ENCODE assay signal across 1 cellular context in genomic region chr13:51687928-51688714, GRCh38.
TF ChIP-seq lines count a peak whose summit lies in the region.

No MANE protein-coding gene starts in this region.

TF ChIP-seq in SK-N-SH treated with all-trans-retinoic acid at 6 μM for 48 hours, 23 proteins besides CTCF, POLR2A, EP300 and RAD21 (continued from another document):
- TF ChIP-seq CREB5 (CRISPR knock-in tag; IDR thresholded peaks at IDR 0.05; ENCODE audit: low read depth) (no peak), TOX (CRISPR knock-in tag; IDR thresholded peaks at IDR 0.05; ENCODE audit: borderline replicate concordance) (no peak), ESRRG (CRISPR knock-in tag; IDR thresholded peaks at IDR 0.05) (no peak), ZNF8 (CRISPR knock-in tag; IDR thresholded peaks at IDR 0.05) (no peak), ZC3H10 (CRISPR knock-in tag; IDR thresholded peaks at IDR 0.05) (no peak), ZFP3 (CRISPR knock-in tag; IDR thresholded peaks at IDR 0.05) (no peak), ISL1 (CRISPR knock-in tag; IDR thresholded peaks at IDR 0.05) (no peak), POU6F1 (CRISPR knock-in tag; IDR thresholded peaks at IDR 0.05; ENCODE audit: borderline replicate concordance, low read depth) (no peak), RARB (CRISPR knock-in tag; IDR thresholded peaks at IDR 0.05) (no peak), CSDC2 (CRISPR knock-in tag; IDR thresholded peaks at IDR 0.05) (no peak)
